ENCODE assay signal across 2 cellular contexts in genomic region chr12:109740694-109741245, GRCh38.
TF ChIP-seq lines count a peak whose summit lies in the region.

No MANE protein-coding gene starts in this region.

TF ChIP-seq in SK-N-SH, 30 proteins besides CTCF, POLR2A, EP300 and RAD21:
- TF ChIP-seq RFX5 (IDR thresholded peaks at IDR 0.05; ENCODE audit: low read length) (no peak), FOSL2 (IDR thresholded peaks at IDR 0.05; ENCODE audit: borderline replicate concordance, low read depth) (no peak), SIN3A (IDR thresholded peaks at IDR 0.05; ENCODE audit: borderline replicate concordance, low read depth, low read length) (no peak), RCOR1 (IDR thresholded peaks at IDR 0.05; ENCODE audit: low read length) (no peak), PBX3 (IDR thresholded peaks at IDR 0.05) (no peak), USF1 (IDR thresholded peaks at IDR 0.05; ENCODE audit: borderline replicate concordance, low read depth) (no peak), MEF2A (IDR thresholded peaks at IDR 0.05; ENCODE audit: borderline replicate concordance, low read depth) (no peak), FOXJ3 (CRISPR knock-in tag; IDR thresholded peaks at IDR 0.05) (no peak), REST (IDR thresholded peaks at IDR 0.05; ENCODE audit: low read depth, low read length) (no peak), EZH2phosphoT487 (IDR thresholded peaks at IDR 0.05; ENCODE audit: borderline replicate concordance, low read depth) (no peak), ZBTB33 (IDR thresholded peaks at IDR 0.05; ENCODE audit: borderline replicate concordance, low read depth) (no peak), USF2 (IDR thresholded peaks at IDR 0.05; ENCODE audit: borderline replicate concordance, low read depth, low read length) (no peak), ELF1 (IDR thresholded peaks at IDR 0.05) (no peak), TAF1 (IDR thresholded peaks at IDR 0.05; ENCODE audit: borderline replicate concordance, low read depth, low read length) (no peak)

TF ChIP-seq in SK-N-SH treated with all-trans-retinoic acid at 6 μM for 48 hours, 23 proteins besides CTCF, POLR2A, EP300 and RAD21:
- TF ChIP-seq TSHZ2 (CRISPR knock-in tag; IDR thresholded peaks at IDR 0.05) (no peak), RARB (CRISPR knock-in tag; IDR thresholded peaks at IDR 0.05) (no peak), CSRNP3 (CRISPR knock-in tag; IDR thresholded peaks at IDR 0.05) (no peak), ZNF565 (CRISPR knock-in tag; conservative IDR thresholded peaks at IDR 0.05; ENCODE audit: low read depth) (no peak), CREB5 (CRISPR knock-in tag; IDR thresholded peaks at IDR 0.05; ENCODE audit: low read depth) (no peak), ZNF70 (CRISPR knock-in tag; IDR thresholded peaks at IDR 0.05) (no peak), ZFP3 (CRISPR knock-in tag; IDR thresholded peaks at IDR 0.05) (no peak), ZFP30 (CRISPR knock-in tag; IDR thresholded peaks at IDR 0.05) (no peak), PATZ1 (CRISPR knock-in tag; IDR thresholded peaks at IDR 0.05; ENCODE audit: borderline replicate concordance) (no peak), ARNTL (CRISPR knock-in tag; IDR thresholded peaks at IDR 0.05; ENCODE audit: borderline replicate concordance, low read depth) (no peak), GLIS3 (CRISPR knock-in tag; IDR thresholded peaks at IDR 0.05) (no peak), SNAI2 (CRISPR knock-in tag; IDR thresholded peaks at IDR 0.05) (no peak), TCF4 (CRISPR knock-in tag; IDR thresholded peaks at IDR 0.05; ENCODE audit: borderline replicate concordance) (no peak), POU6F1 (CRISPR knock-in tag; IDR thresholded peaks at IDR 0.05; ENCODE audit: borderline replicate concordance, low read depth) (no peak), TOX (CRISPR knock-in tag; IDR thresholded peaks at IDR 0.05; ENCODE audit: borderline replicate concordance) (no peak)
